15 cellular contexts compared by ENCODE assay signal in the genomic region with DNA sequence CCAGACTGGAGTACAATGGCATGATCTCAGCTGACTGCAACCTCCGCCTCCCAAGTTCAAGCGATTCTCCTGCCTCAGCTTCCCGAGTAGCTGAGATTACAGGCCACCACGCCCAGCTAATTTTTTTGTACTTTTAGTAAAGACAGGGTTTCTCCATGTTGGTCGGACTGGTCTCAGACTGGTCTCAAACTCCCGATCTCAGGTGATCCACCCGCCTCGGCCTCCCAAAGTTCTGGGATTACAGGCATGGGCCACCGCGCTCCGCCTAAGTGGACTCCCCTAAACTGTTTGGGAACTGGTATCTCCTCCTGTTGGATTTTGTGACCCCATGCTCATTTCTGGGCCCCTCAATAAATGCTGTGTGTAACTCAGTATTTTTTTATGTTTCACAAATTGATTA. TPM values are rescaled to one million over a fixed set of nuclear protein-coding genes. Genes with fewer than 3 reads are reported as not detected.
"Had no signal": no experiment of that assay in that cellular context is flagged by ENCODE, and none has a peak within 500 bp of the region (broad histone marks: within the 10 kb centered on the region; RNA-seq: fewer than 3 reads in every experiment).

No MANE protein-coding gene starts in this region.

RNA-seq across cellular contexts. Expression of gene SCTR, which starts 5.3 kb away (rescaled TPM):
- total RNA-seq: activated B cell treated with CpG ODN at 0.5 μM for 24 hours; activated CD4-positive, alpha-beta memory T cell treated with anti-CD3 and anti-CD28 coated beads for 36 hours; activated CD4-positive, alpha-beta memory T cell treated with anti-CD3 and anti-CD28 coated beads, Interleukin-2, amount 10 ng/mL, durations not matched to agents 7 days and 5 days; activated CD4-positive, alpha-beta T cell treated with anti-CD3 and anti-CD28 coated beads for 36 hours; activated CD4-positive, alpha-beta T cell treated with anti-CD3 and anti-CD28 coated beads, Interleukin-2, amount 10 ng/mL, durations not matched to agents 24 days and 14 days; activated CD4-positive, alpha-beta T cell treated with anti-CD3 and anti-CD28 coated beads, Interleukin-2, amount 10 ng/mL, durations not matched to agents 7 days and 5 days; activated CD8-positive, alpha-beta memory T cell treated with anti-CD3 and anti-CD28 coated beads for 36 hours; activated CD8-positive, alpha-beta memory T cell treated with anti-CD3 and anti-CD28 coated beads, Interleukin-2, amount 10 ng/mL, durations not matched to agents 7 days and 5 days; activated CD8-positive, alpha-beta T cell treated with anti-CD3 and anti-CD28 coated beads for 36 hours; activated CD8-positive, alpha-beta T cell treated with anti-CD3 and anti-CD28 coated beads, Interleukin-2, amount 10 ng/mL, durations not matched to agents 7 days and 5 days; T-cell; T-helper 1 cell treated with Interleukin-12 subunit alpha and Interleukin-12 subunit beta and Interleukin-4 antibody, amounts not matched to agents 30 ng/mL and 1 ng/mL, for 36 hours; T-helper 17 cell; T-helper 2 cell treated with Interferon-gamma antibody and Interleukin-4, amounts not matched to agents 100 ng/mL and 5 ng/mL, for 36 hours; WTC11 had no signal

RNA-seq across cellular contexts. Expression of gene CFAP221, which starts 25.2 kb away (rescaled TPM):
- total RNA-seq: activated B cell treated with CpG ODN at 0.5 μM for 24 hours; activated CD4-positive, alpha-beta memory T cell treated with anti-CD3 and anti-CD28 coated beads for 36 hours; activated CD4-positive, alpha-beta memory T cell treated with anti-CD3 and anti-CD28 coated beads, Interleukin-2, amount 10 ng/mL, durations not matched to agents 7 days and 5 days; activated CD4-positive, alpha-beta T cell treated with anti-CD3 and anti-CD28 coated beads for 36 hours; activated CD4-positive, alpha-beta T cell treated with anti-CD3 and anti-CD28 coated beads, Interleukin-2, amount 10 ng/mL, durations not matched to agents 24 days and 14 days; activated CD4-positive, alpha-beta T cell treated with anti-CD3 and anti-CD28 coated beads, Interleukin-2, amount 10 ng/mL, durations not matched to agents 7 days and 5 days; activated CD8-positive, alpha-beta memory T cell treated with anti-CD3 and anti-CD28 coated beads for 36 hours; activated CD8-positive, alpha-beta memory T cell treated with anti-CD3 and anti-CD28 coated beads, Interleukin-2, amount 10 ng/mL, durations not matched to agents 7 days and 5 days; activated CD8-positive, alpha-beta T cell treated with anti-CD3 and anti-CD28 coated beads for 36 hours; activated CD8-positive, alpha-beta T cell treated with anti-CD3 and anti-CD28 coated beads, Interleukin-2, amount 10 ng/mL, durations not matched to agents 7 days and 5 days; T-cell; T-helper 1 cell treated with Interleukin-12 subunit alpha and Interleukin-12 subunit beta and Interleukin-4 antibody, amounts not matched to agents 30 ng/mL and 1 ng/mL, for 36 hours; T-helper 17 cell; T-helper 2 cell treated with Interferon-gamma antibody and Interleukin-4, amounts not matched to agents 100 ng/mL and 5 ng/mL, for 36 hours had no signal
